15 cellular contexts compared by ENCODE assay signal in genomic region chr20:24734139-24734538, GRCh38.
"Had no signal": no experiment of that assay in that cellular context is flagged by ENCODE, and none has a peak within 500 bp of the region (broad histone marks: within the 10 kb centered on the region; RNA-seq: fewer than 3 reads in every experiment).

No MANE protein-coding gene starts in this region.

- H3K9me3 Mint-ChIP-seq: effector memory CD8-positive, alpha-beta T cell; naive thymus-derived CD8-positive, alpha-beta T cell had no signal

- H3K4me3 Mint-ChIP-seq: effector memory CD8-positive, alpha-beta T cell had no signal

- H3K9me3 ChIP-seq: mucosa of descending colon, pancreas had no signal

- ATAC-seq: effector memory CD8-positive, alpha-beta T cell; foreskin keratinocyte; left colon; left ventricle myocardium superior; mucosa of descending colon; naive thymus-derived CD8-positive, alpha-beta T cell; pancreas; right cardiac atrium had no signal

- H3K27ac ChIP-seq: foreskin keratinocyte, pancreas had no signal

- H3K27ac Mint-ChIP-seq: effector memory CD8-positive, alpha-beta T cell; naive thymus-derived CD8-positive, alpha-beta T cell; progenitor cell of endocrine pancreas had no signal

- H3K36me3 ChIP-seq: pancreas had no signal

- H3K36me3 Mint-ChIP-seq: naive thymus-derived CD8-positive, alpha-beta T cell had no signal

- H3K27me3 ChIP-seq: foreskin keratinocyte, pancreas had no signal

- H3K4me3 ChIP-seq: mucosa of descending colon, pancreas, smooth muscle cell had no signal

- H3K27me3 Mint-ChIP-seq: effector memory CD8-positive, alpha-beta T cell; naive thymus-derived CD8-positive, alpha-beta T cell had no signal

- DNase-seq: effector memory CD8-positive, alpha-beta T cell; foreskin keratinocyte; hippocampal formation; left colon; left ventricle myocardium superior; mammary epithelial cell; mucosa of descending colon; naive thymus-derived CD8-positive, alpha-beta T cell; pancreas; right cardiac atrium; stimulated activated CD4-positive, alpha-beta T cell treated with anti-CD3 and anti-CD28 coated beads, Interleukin-2, amount 100 ng/mL, for 48 hours; stimulated activated naive CD4-positive, alpha-beta T cell treated with Interleukin-2 at 50 U/mL for 16 hours; trophoblast cell had no signal

- H3K4me1 ChIP-seq: foreskin keratinocyte, pancreas had no signal

- H3K4me2 ChIP-seq: smooth muscle cell had no signal
